1 cellular context compared by ENCODE assay signal in genomic region chr12:46362895-46363581, GRCh38.
A peak's percentile ranks its signal among the peaks of the same experiment; 100 is the strongest.
TF ChIP-seq lines count a peak whose summit lies in the region.

No MANE protein-coding gene starts in this region.

TF ChIP-seq in K562, 482 proteins besides CTCF, POLR2A, EP300 and RAD21 (continued from another document):
- no peak for TF ChIP-seq PATZ1 (CRISPR knock-in tag; IDR thresholded peaks at IDR 0.05; ENCODE audit: borderline replicate concordance)
- TF ChIP-seq SUPT5H (IDR thresholded peaks at IDR 0.05): peak; percentile 35; the same call in 1 of the 2 replicates
- peak; percentile 42 for TF ChIP-seq POLR2B (IDR thresholded peaks at IDR 0.05; ENCODE audit: low read depth, partially characterized antibody)
- TF ChIP-seq ETS2 (tag; IDR thresholded peaks at IDR 0.05; ENCODE audit: borderline replicate concordance, poor library complexity, severe bottlenecking): no peak
- no peak for TF ChIP-seq ZNF644 (tag; IDR thresholded peaks at IDR 0.05; ENCODE audit: low read depth)
- no peak for TF ChIP-seq ZNF140 (CRISPR knock-in tag; IDR thresholded peaks at IDR 0.05)
- no peak for TF ChIP-seq TEAD1 (CRISPR knock-in tag; IDR thresholded peaks at IDR 0.05)
- no peak for TF ChIP-seq ZNF316 (IDR thresholded peaks at IDR 0.05)
- no peak for TF ChIP-seq SMARCA5 (IDR thresholded peaks at IDR 0.05)
- no peak for TF ChIP-seq ZNF609 (CRISPR knock-in tag; IDR thresholded peaks at IDR 0.05; ENCODE audit: borderline replicate concordance)
- TF ChIP-seq POLR2AphosphoS2 (IDR thresholded peaks at IDR 0.05; ENCODE audit: low read length): no peak
- TF ChIP-seq RAD51 (IDR thresholded peaks at IDR 0.05; ENCODE audit: borderline replicate concordance, low read depth): no peak
- TF ChIP-seq ZNF740 (CRISPR knock-in tag; IDR thresholded peaks at IDR 0.05): no peak
- TF ChIP-seq ZNF740 (tag; IDR thresholded peaks at IDR 0.05): no peak
- no peak for TF ChIP-seq CEBPG (CRISPR knock-in tag; IDR thresholded peaks at IDR 0.05)
- TF ChIP-seq CEBPG (tag; conservative IDR thresholded peaks at IDR 0.05 in 1 of 2, IDR thresholded peaks at IDR 0.05 in 1 of 2): 0 out of 4 replicates have a peak, but pooled peaks of 1 of the 2 experiments have one; percentile 21
- no peak for TF ChIP-seq HDAC6 (IDR thresholded peaks at IDR 0.05; ENCODE audit: low read depth, low read length)
- TF ChIP-seq SIN3A (IDR thresholded peaks at IDR 0.05; ENCODE audit: borderline replicate concordance in 2 of 2, control insufficient read depth in 1 of 2, low read depth in 2 of 2, low read length in 2 of 2): no peak
- TF ChIP-seq FOS (IDR thresholded peaks at IDR 0.05; ENCODE audit: extremely low read depth, insufficient read length): no peak
- TF ChIP-seq ATF1 (CRISPR knock-in tag; IDR thresholded peaks at IDR 0.05): no peak
- TF ChIP-seq ATF1 (tag; IDR thresholded peaks at IDR 0.05): no peak
- no peak for TF ChIP-seq CTBP1 (IDR thresholded peaks at IDR 0.05; ENCODE audit: borderline replicate concordance)
- TF ChIP-seq RBFOX2 (IDR thresholded peaks at IDR 0.05; ENCODE audit: low read depth, low read length): peak; percentile 24; the same call in 1 of the 2 replicates
- TF ChIP-seq DLX4 (CRISPR knock-in tag; IDR thresholded peaks at IDR 0.05): no peak
- TF ChIP-seq ZNF324 (CRISPR knock-in tag; IDR thresholded peaks at IDR 0.05): no peak
- no peak for TF ChIP-seq PHB (CRISPR knock-in tag; IDR thresholded peaks at IDR 0.05)
- TF ChIP-seq PKNOX1 (IDR thresholded peaks at IDR 0.05): no peak
- no peak for TF ChIP-seq TARDBP (IDR thresholded peaks at IDR 0.05)
TF ChIP-seq in K562: peak in this region for 4.
